In the genomic region with DNA sequence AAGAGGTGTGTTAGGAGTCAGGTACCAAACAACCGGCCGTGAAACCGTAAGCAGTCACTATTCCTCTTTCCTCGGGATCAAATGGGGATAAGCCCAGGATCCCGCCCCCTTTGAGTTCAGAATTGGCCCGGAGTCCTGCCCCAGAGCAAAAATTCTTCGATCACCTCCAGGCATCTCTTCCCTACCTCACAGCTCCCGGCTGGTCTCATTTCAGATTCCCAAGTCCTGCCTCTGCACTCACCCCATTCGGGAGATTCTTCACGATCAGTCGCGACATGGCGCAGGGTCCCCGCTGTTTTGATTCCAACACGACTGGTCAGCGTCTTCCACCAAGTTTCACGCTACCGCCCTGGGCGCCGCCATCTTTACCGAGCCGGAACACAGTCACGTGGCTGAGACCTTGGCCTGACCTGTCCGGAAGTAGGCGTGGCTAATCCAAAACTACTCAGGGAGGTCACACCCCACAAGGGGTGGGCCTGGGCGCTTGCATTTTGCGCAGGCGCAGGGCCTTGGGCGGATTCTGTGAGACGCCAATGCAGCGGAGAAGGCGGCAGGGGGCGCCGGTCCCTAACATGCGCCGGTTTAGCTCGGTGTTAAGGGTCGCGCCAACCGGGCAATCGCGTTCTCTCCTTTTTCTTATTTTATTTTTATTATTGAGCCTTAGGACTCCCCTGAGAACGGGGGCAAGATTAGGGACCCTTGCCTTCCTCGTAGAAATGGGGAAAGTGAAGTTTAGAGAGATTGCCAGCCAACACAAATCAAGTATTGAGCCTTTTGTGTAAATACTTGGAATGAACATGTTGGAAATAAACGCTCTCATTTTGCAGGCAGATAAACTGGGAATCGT, we compare ENCODE assay signal across 1 cellular context.
TF ChIP-seq lines count a peak whose summit lies in the region.

A gene with protein sequence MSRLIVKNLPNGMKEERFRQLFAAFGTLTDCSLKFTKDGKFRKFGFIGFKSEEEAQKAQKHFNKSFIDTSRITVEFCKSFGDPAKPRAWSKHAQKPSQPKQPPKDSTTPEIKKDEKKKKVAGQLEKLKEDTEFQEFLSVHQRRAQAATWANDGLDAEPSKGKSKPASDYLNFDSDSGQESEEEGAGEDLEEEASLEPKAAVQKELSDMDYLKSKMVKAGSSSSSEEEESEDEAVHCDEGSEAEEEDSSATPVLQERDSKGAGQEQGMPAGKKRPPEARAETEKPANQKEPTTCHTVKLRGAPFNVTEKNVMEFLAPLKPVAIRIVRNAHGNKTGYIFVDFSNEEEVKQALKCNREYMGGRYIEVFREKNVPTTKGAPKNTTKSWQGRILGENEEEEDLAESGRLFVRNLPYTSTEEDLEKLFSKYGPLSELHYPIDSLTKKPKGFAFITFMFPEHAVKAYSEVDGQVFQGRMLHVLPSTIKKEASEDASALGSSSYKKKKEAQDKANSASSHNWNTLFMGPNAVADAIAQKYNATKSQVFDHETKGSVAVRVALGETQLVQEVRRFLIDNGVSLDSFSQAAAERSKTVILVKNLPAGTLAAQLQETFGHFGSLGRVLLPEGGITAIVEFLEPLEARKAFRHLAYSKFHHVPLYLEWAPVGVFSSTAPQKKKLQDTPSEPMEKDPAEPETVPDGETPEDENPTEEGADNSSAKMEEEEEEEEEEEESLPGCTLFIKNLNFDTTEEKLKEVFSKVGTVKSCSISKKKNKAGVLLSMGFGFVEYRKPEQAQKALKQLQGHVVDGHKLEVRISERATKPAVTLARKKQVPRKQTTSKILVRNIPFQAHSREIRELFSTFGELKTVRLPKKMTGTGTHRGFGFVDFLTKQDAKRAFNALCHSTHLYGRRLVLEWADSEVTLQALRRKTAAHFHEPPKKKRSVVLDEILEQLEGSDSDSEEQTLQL (minus strand): TSS at position 375 of the 847 bp plus-strand sequence. CDS start 98 bp downstream, at position 277.

TF ChIP-seq in GM12878, 131 proteins besides CTCF, POLR2A, EP300 and RAD21 (continued from another document):
- TF ChIP-seq, protein P1, sequence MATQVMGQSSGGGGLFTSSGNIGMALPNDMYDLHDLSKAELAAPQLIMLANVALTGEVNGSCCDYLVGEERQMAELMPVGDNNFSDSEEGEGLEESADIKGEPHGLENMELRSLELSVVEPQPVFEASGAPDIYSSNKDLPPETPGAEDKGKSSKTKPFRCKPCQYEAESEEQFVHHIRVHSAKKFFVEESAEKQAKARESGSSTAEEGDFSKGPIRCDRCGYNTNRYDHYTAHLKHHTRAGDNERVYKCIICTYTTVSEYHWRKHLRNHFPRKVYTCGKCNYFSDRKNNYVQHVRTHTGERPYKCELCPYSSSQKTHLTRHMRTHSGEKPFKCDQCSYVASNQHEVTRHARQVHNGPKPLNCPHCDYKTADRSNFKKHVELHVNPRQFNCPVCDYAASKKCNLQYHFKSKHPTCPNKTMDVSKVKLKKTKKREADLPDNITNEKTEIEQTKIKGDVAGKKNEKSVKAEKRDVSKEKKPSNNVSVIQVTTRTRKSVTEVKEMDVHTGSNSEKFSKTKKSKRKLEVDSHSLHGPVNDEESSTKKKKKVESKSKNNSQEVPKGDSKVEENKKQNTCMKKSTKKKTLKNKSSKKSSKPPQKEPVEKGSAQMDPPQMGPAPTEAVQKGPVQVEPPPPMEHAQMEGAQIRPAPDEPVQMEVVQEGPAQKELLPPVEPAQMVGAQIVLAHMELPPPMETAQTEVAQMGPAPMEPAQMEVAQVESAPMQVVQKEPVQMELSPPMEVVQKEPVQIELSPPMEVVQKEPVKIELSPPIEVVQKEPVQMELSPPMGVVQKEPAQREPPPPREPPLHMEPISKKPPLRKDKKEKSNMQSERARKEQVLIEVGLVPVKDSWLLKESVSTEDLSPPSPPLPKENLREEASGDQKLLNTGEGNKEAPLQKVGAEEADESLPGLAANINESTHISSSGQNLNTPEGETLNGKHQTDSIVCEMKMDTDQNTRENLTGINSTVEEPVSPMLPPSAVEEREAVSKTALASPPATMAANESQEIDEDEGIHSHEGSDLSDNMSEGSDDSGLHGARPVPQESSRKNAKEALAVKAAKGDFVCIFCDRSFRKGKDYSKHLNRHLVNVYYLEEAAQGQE (IDR thresholded peaks at IDR 0.05; ENCODE audit: low read depth, low read length), result no peak
- TF ChIP-seq CEBPB (IDR thresholded peaks at IDR 0.05; ENCODE audit: borderline replicate concordance in 1 of 2, low read depth in 2 of 2, low read length in 2 of 2) (no peak), ZNF207 (IDR thresholded peaks at IDR 0.05; ENCODE audit: borderline replicate concordance) (no peak), HDAC2 (IDR thresholded peaks at IDR 0.05) (no peak), RB1 (IDR thresholded peaks at IDR 0.05; ENCODE audit: borderline replicate concordance) (no peak), RUNX3 (IDR thresholded peaks at IDR 0.05; ENCODE audit: low read length) (peak; percentile 51), GATAD2B (conservative IDR thresholded peaks at IDR 0.05; ENCODE audit: low read depth) (no peak), FOXK2 (IDR thresholded peaks at IDR 0.05) (peak; percentile 72), FOXM1 (IDR thresholded peaks at IDR 0.05; ENCODE audit: low read depth, low read length) (no peak), EED (IDR thresholded peaks at IDR 0.05; ENCODE audit: low read depth) (no peak), MYB (IDR thresholded peaks at IDR 0.05; ENCODE audit: borderline replicate concordance, low read depth, low read length) (no peak; the same call in 1 of the 2 replicates), NR2F1 (conservative IDR thresholded peaks at IDR 0.05) (peak; percentile 86), SREBF1 (IDR thresholded peaks at IDR 0.05; ENCODE audit: low read length) (no peak), IKZF1 (conservative IDR thresholded peaks at IDR 0.05) (peak; percentile 65), MYC (IDR thresholded peaks at IDR 0.05; ENCODE audit: insufficient read depth, insufficient read length, insufficient replicate concordance, low read length, severe bottlenecking) (no peak), RAD51 (IDR thresholded peaks at IDR 0.05) (peak; percentile 97), YY1 (IDR thresholded peaks at IDR 0.05; ENCODE audit: low read depth, low read length) (peak; percentile 99), ZNF384 (IDR thresholded peaks at IDR 0.05; ENCODE audit: borderline replicate concordance, low read depth, low read length) (no peak), SIN3A (IDR thresholded peaks at IDR 0.05; ENCODE audit: low read depth, low read length) (peak; percentile 99), POLR2AphosphoS2 (IDR thresholded peaks at IDR 0.05; ENCODE audit: low read depth, low read length) (no peak)
- TF ChIP-seq, protein P2, sequence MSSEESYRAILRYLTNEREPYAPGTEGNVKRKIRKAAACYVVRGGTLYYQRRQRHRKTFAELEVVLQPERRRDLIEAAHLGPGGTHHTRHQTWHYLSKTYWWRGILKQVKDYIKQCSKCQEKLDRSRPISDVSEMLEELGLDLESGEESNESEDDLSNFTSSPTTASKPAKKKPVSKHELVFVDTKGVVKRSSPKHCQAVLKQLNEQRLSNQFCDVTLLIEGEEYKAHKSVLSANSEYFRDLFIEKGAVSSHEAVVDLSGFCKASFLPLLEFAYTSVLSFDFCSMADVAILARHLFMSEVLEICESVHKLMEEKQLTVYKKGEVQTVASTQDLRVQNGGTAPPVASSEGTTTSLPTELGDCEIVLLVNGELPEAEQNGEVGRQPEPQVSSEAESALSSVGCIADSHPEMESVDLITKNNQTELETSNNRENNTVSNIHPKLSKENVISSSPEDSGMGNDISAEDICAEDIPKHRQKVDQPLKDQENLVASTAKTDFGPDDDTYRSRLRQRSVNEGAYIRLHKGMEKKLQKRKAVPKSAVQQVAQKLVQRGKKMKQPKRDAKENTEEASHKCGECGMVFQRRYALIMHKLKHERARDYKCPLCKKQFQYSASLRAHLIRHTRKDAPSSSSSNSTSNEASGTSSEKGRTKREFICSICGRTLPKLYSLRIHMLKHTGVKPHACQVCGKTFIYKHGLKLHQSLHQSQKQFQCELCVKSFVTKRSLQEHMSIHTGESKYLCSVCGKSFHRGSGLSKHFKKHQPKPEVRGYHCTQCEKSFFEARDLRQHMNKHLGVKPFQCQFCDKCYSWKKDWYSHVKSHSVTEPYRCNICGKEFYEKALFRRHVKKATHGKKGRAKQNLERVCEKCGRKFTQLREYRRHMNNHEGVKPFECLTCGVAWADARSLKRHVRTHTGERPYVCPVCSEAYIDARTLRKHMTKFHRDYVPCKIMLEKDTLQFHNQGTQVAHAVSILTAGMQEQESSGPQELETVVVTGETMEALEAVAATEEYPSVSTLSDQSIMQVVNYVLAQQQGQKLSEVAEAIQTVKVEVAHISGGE (CRISPR knock-in tag; IDR thresholded peaks at IDR 0.05), result no peak
- TF ChIP-seq, protein P3, sequence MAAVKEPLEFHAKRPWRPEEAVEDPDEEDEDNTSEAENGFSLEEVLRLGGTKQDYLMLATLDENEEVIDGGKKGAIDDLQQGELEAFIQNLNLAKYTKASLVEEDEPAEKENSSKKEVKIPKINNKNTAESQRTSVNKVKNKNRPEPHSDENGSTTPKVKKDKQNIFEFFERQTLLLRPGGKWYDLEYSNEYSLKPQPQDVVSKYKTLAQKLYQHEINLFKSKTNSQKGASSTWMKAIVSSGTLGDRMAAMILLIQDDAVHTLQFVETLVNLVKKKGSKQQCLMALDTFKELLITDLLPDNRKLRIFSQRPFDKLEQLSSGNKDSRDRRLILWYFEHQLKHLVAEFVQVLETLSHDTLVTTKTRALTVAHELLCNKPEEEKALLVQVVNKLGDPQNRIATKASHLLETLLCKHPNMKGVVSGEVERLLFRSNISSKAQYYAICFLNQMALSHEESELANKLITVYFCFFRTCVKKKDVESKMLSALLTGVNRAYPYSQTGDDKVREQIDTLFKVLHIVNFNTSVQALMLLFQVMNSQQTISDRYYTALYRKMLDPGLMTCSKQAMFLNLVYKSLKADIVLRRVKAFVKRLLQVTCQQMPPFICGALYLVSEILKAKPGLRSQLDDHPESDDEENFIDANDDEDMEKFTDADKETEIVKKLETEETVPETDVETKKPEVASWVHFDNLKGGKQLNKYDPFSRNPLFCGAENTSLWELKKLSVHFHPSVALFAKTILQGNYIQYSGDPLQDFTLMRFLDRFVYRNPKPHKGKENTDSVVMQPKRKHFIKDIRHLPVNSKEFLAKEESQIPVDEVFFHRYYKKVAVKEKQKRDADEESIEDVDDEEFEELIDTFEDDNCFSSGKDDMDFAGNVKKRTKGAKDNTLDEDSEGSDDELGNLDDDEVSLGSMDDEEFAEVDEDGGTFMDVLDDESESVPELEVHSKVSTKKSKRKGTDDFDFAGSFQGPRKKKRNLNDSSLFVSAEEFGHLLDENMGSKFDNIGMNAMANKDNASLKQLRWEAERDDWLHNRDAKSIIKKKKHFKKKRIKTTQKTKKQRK (IDR thresholded peaks at IDR 0.05; ENCODE audit: low read depth, low read length), result no peak
- TF ChIP-seq, protein P4, sequence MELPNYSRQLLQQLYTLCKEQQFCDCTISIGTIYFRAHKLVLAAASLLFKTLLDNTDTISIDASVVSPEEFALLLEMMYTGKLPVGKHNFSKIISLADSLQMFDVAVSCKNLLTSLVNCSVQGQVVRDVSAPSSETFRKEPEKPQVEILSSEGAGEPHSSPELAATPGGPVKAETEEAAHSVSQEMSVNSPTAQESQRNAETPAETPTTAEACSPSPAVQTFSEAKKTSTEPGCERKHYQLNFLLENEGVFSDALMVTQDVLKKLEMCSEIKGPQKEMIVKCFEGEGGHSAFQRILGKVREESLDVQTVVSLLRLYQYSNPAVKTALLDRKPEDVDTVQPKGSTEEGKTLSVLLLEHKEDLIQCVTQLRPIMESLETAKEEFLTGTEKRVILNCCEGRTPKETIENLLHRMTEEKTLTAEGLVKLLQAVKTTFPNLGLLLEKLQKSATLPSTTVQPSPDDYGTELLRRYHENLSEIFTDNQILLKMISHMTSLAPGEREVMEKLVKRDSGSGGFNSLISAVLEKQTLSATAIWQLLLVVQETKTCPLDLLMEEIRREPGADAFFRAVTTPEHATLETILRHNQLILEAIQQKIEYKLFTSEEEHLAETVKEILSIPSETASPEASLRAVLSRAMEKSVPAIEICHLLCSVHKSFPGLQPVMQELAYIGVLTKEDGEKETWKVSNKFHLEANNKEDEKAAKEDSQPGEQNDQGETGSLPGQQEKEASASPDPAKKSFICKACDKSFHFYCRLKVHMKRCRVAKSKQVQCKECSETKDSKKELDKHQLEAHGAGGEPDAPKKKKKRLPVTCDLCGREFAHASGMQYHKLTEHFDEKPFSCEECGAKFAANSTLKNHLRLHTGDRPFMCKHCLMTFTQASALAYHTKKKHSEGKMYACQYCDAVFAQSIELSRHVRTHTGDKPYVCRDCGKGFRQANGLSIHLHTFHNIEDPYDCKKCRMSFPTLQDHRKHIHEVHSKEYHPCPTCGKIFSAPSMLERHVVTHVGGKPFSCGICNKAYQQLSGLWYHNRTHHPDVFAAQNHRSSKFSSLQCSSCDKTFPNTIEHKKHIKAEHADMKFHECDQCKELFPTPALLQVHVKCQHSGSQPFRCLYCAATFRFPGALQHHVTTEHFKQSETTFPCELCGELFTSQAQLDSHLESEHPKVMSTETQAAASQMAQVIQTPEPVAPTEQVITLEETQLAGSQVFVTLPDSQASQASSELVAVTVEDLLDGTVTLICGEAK (IDR thresholded peaks at IDR 0.05; ENCODE audit: borderline replicate concordance), result no peak; the same call in 1 of the 2 replicates
